ENCODE assay signal across 8 cellular contexts in the genomic region with DNA sequence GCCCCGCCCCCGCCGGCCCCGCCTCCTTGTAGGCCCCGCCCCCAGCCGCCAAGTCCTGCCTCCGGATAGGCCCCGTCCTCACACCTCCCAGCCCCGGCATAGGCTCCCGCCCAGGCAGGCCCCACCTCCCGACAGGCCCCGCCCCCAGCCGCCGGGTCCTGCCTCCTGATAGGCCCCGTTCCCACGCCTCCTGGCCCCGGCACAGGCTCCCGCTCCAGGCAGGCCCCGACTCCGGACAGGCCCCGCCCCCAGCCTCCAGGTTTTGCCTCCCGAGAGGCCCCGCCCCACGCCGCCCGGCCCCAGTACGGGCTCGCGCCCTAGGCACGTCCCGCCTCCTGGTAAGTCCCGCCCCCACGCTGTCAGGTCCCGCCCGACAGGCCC. TPM values are rescaled to one million over a fixed set of nuclear protein-coding genes. Genes with fewer than 3 reads are reported as not detected.
DNase-seq lines count a peak whose midpoint lies in the region; ATAC-seq and TF ChIP-seq lines count a peak whose summit lies in the region.

No MANE protein-coding gene starts in this region.

- H3K4me3 ChIP-seq in SK-N-MC (peak overlapping the region; percentile 82), suprapubic skin (peak overlapping the region; percentile 91)

- peak; percentile 97 for ATAC-seq in omental fat pad (ENCODE audit: low FRiP score)

- TF ChIP-seq CTCF in HFFc6 (IDR thresholded peaks at IDR 0.05), result no peak
- no peak for TF ChIP-seq CTCF in omental fat pad (IDR thresholded peaks at IDR 0.05)
- no peak for TF ChIP-seq CTCF in suprapubic skin (IDR thresholded peaks at IDR 0.05)

- H3K4me1 Mint-ChIP-seq in HFFc6 (ENCODE audit: low read depth), result peaks cover 49% of the 10 kb centered on the region

- no peaks in the 10 kb centered on the region for H3K36me3 ChIP-seq in SK-N-MC (ENCODE audit: insufficient read depth, low read length)
- H3K36me3 ChIP-seq in suprapubic skin, result no peaks in the 10 kb centered on the region

- peaks cover 89% of the 10 kb centered on the region for H3K4me1 ChIP-seq in suprapubic skin

- H3K9me3 ChIP-seq in SK-N-MC (ENCODE audit: low read depth, low read length) (no peaks in the 10 kb centered on the region), suprapubic skin (no peaks in the 10 kb centered on the region)

- H3K27me3 Mint-ChIP-seq in HFFc6 (ENCODE audit: insufficient read depth), result peaks cover 5% of the 10 kb centered on the region

- no peaks in the 10 kb centered on the region for H3K36me3 Mint-ChIP-seq in HFFc6 (ENCODE audit: low read depth)

- DNase-seq in GDM1 (lab: John Stamatoyannopoulos, UW) (peak; percentile 98), HFFc6 (peak; percentile 97), MV-4-11 (lab: John Stamatoyannopoulos, UW) (peak; percentile 97), SK-N-MC (ENCODE audit: low read depth, low spot score) (peak; percentile 79), glomerular endothelial cell (ENCODE audit: extremely low read depth, low read depth, low spot score) (peak; percentile 54), omental fat pad (ENCODE audit: low spot score) (peak; percentile 96), suprapubic skin (ENCODE audit: low spot score in 2 of 2) (peak; percentile 100)
- peak; percentile 97 for DNase-seq in activated naive CD4-positive, alpha-beta T cell treated with anti-CD3 and anti-CD28 coated beads, Interleukin-2, amount 50 U/mL, for 16 hours

- H3K9me3 Mint-ChIP-seq in HFFc6, result no peaks in the 10 kb centered on the region

- H3K4me3 Mint-ChIP-seq in HFFc6, result peak overlapping the region; percentile 90

- H3K9ac ChIP-seq in SK-N-MC (ENCODE audit: insufficient read length), result no peak overlapping the region

- TF ChIP-seq POLR2A in suprapubic skin (IDR thresholded peaks at IDR 0.05), result no peak

- peak overlapping the region; percentile 84 for H3K27ac Mint-ChIP-seq in HFFc6

- no peak for TF ChIP-seq EP300 in suprapubic skin (IDR thresholded peaks at IDR 0.05)

- H3K27ac ChIP-seq in SK-N-MC (no peak overlapping the region), suprapubic skin (peak overlapping the region; percentile 91)

- H3K27me3 ChIP-seq in suprapubic skin, result no peaks in the 10 kb centered on the region

- 0% methylated on average over 3 of the region's 35 CpGs for WGBS in suprapubic skin

RNA-seq across cellular contexts. Expression of gene MICALL2, which starts 0.2 kb away (rescaled TPM):
- total RNA-seq in HFFc6 (2021; fragmentation: NEBNext Ultra II Directional; extraction: Animal tissue kit (Norgen Biotek cat#: 25700)), result 10 to 100 TPM; 12.1 to 24.4 (median 21.0) TPM
- 37.4 and 64.9 TPM in 2 replicates for total RNA-seq in glomerular endothelial cell
- total RNA-seq in omental fat pad, result 10 to 100 TPM in 2 of 4 donors, 1 to 10 TPM in 2; 4.4 to 16.6 (median 9.3) TPM
- 10 to 100 TPM; 15.7 to 23.5 (median 16.9) TPM for total RNA-seq in suprapubic skin

RNA-seq across cellular contexts. Expression of gene INTS1, which starts 44.7 kb away (rescaled TPM):
- 100 to 1,000 TPM in 1 of 6 experiments, 10 to 100 TPM in 5; 84.0 to 104 (median 89.5) TPM for total RNA-seq in HFFc6 (2021; fragmentation: NEBNext Ultra II Directional; extraction: Animal tissue kit (Norgen Biotek cat#: 25700))
- total RNA-seq in glomerular endothelial cell (67.0 and 85.4 TPM in 2 replicates), omental fat pad (10 to 100 TPM; 22.4 to 39.4 (median 32.0) TPM), suprapubic skin (10 to 100 TPM; 45.7 to 96.5 (median 75.8) TPM)
